ENCODE assay signal across 8 cellular contexts in genomic region chr16:88168165-88168949, GRCh38.
DNase-seq lines count a peak whose midpoint lies in the region; ATAC-seq, FAIRE-seq and TF ChIP-seq lines count a peak whose summit lies in the region.
"Not testable (repeated sequence)": the region's sequence is repeated elsewhere in the genome, so short reads cannot be mapped to it uniquely, and the experiment has no call there.

No MANE protein-coding gene starts in this region.

- H3K36me3 Mint-ChIP-seq in activated CD8-positive, alpha-beta memory T cell treated with anti-CD3 and anti-CD28 coated beads, Interleukin-2, amount 10 ng/mL, durations not matched to agents 7 days and 5 days = not testable (repeated sequence)

- CTCF ChIA-PET in activated CD8-positive, alpha-beta memory T cell treated with anti-CD3 and anti-CD28 coated beads, Interleukin-2, amount 10 ng/mL, durations not matched to agents 7 days and 5 days (lab: Charles Lee) = not testable (repeated sequence)

- H3K27ac Mint-ChIP-seq in activated CD8-positive, alpha-beta memory T cell treated with anti-CD3 and anti-CD28 coated beads, Interleukin-2, amount 10 ng/mL, durations not matched to agents 7 days and 5 days = not testable (repeated sequence)

- H3K27me3 Mint-ChIP-seq in activated CD8-positive, alpha-beta memory T cell treated with anti-CD3 and anti-CD28 coated beads, Interleukin-2, amount 10 ng/mL, durations not matched to agents 7 days and 5 days = peaks cover 18% of the 10 kb centered on the region

- ATAC-seq in activated CD8-positive, alpha-beta memory T cell treated with anti-CD3 and anti-CD28 coated beads, Interleukin-2, amount 10 ng/mL, durations not matched to agents 7 days and 5 days = not testable (repeated sequence)
- peak; percentile 39 for ATAC-seq in Right ventricle myocardium superior (ENCODE audit: poor library complexity)

- peak; percentile 48 for FAIRE-seq in GM12892 (lab: Jason Lieb, UNC)

- intact Hi-C loops in Right ventricle myocardium superior (cut with DNase I); posterior vena cava (cut with DNase I): not testable (repeated sequence)

- DNase-seq in GM12892 (ENCODE audit: insufficient read length); Right ventricle myocardium superior: not testable (repeated sequence)
- DNase-seq in NCI-H2081 (lab: John Stamatoyannopoulos, UW) (peak; percentile 49 to 81), NCI-H748 (lab: John Stamatoyannopoulos, UW; ENCODE audit: unreplicated experiment) (peak; percentile 83), mesenteric fat pad (ENCODE audit: low spot score) (peak; percentile 71), posterior vena cava (ENCODE audit: low spot score) (peak; percentile 60), ureter (ENCODE audit: low spot score) (peak; percentile 33)
- peak; percentile 5 for DNase-seq in activated CD8-positive, alpha-beta memory T cell treated with anti-CD3 and anti-CD28 coated beads, Interleukin-2, amount 10 ng/mL, durations not matched to agents 7 days and 5 days

- H3K9me3 Mint-ChIP-seq in activated CD8-positive, alpha-beta memory T cell treated with anti-CD3 and anti-CD28 coated beads, Interleukin-2, amount 10 ng/mL, durations not matched to agents 7 days and 5 days (ENCODE audit: low read depth) = not testable (repeated sequence)

- not testable (repeated sequence) for H3K4me3 Mint-ChIP-seq in activated CD8-positive, alpha-beta memory T cell treated with anti-CD3 and anti-CD28 coated beads, Interleukin-2, amount 10 ng/mL, durations not matched to agents 7 days and 5 days

- H3K4me1 Mint-ChIP-seq in activated CD8-positive, alpha-beta memory T cell treated with anti-CD3 and anti-CD28 coated beads, Interleukin-2, amount 10 ng/mL, durations not matched to agents 7 days and 5 days = not testable (repeated sequence)

- not testable (repeated sequence) for TF ChIP-seq POLR2A in GM12892 (IDR thresholded peaks at IDR 0.05; ENCODE audit: low read depth, low read length)
